ENCODE assay signal across 8 cellular contexts in the genomic region with DNA sequence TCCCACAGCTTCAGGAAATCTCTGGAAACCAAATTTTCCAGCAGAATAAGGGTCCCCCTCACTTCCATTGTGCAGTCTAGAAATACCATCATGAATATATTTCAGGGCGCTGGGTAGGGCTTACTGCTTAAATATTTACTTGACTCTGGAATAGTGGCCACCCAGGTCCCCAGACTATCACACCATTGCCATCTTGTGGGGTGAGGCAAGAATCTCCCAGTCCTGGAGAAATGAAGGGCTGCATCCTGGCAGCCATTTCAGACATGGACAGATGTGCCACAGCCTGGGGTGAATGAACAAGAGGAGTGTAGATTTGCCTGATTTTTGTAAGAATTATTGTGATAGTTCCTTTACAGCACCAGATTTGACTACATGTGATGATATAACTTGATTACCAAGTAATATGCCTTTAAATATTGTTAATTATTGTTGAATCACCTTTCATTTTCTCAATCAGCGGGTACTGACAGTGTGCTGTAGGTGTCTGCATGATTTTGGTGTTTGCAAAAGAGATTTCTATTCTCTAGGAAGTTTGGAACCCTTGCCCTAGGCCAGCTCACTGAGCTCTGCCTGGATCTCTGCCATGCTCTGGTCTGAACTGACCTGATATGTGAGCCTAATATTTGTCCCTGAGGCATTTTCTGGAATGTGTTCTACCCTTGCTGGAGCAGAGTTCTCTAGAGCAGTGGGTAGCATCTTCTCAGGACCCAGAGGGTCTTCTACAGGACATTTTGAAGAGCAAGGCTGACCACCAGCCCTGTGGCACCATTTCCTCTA.
DNase-seq lines count a peak whose midpoint lies in the region; ATAC-seq and TF ChIP-seq lines count a peak whose summit lies in the region.

No MANE protein-coding gene starts in this region.

- in situ Hi-C loops in astrocyte of the cerebellum (cut with HindIII; ENCODE audit: low sequenced_read_pairs), result no loop called here

- DNase-seq in ELR (ENCODE audit: low read depth), result peak; percentile 4
- peak; percentile 1 for DNase-seq in HT-29 (ENCODE audit: low spot score)
- DNase-seq in astrocyte of the cerebellum (ENCODE audit: low read depth), result no peak
- DNase-seq in medulla oblongata (ENCODE audit: extremely low spot score), result peak; percentile 70
- no peak for DNase-seq in SW 1271 (lab: John Stamatoyannopoulos, UW)
- DNase-seq in T-cell, result no peak

- H3K9me3 Mint-ChIP-seq in T-cell, result no peaks in the 10 kb centered on the region

- no peaks in the 10 kb centered on the region for H3K36me3 Mint-ChIP-seq in T-cell

- CTCF ChIA-PET in T-cell (lab: Charles Lee), result no interaction called here

- POLR2A ChIA-PET in T-cell (lab: Charles Lee), result interaction anchor here in 1 of 2 donors (0.8 kb wide), 1 partner anchor 29 kb away, joined by 3 read pairs; no protein-coding TSS in a partner anchor

- no peak overlapping the region for H3K4me3 ChIP-seq in astrocyte of the cerebellum (ENCODE audit: low read depth, low read length)

- peaks cover 0 to 5% (median 3%) of the 10 kb centered on the region in 3 donors for H3K4me1 Mint-ChIP-seq in T-cell

- no peak for ATAC-seq in HG02571 (IDR thresholded peaks at IDR 0.05; ENCODE audit: unreplicated experiment)
- no peak for ATAC-seq in T-cell (replicated peaks in 1 of 4)
- ATAC-seq in HG02763 (IDR thresholded peaks at IDR 0.05; ENCODE audit: unreplicated experiment), result no peak

- peak; percentile 36 for TF ChIP-seq CTCF in astrocyte of the cerebellum (IDR thresholded peaks at IDR 0.05; ENCODE audit: low read depth, low read length, missing control alignments)

- no peak overlapping the region for H3K4me3 Mint-ChIP-seq in T-cell

- no peaks in the 10 kb centered on the region for H3K27me3 Mint-ChIP-seq in T-cell

- no peak overlapping the region for H3K27ac Mint-ChIP-seq in T-cell

Comparison
In these comparisons a context has a peak if more than half of its experiments do, and no peak if none do; other contexts are left out.
1. DNase-seq: peak in ELR (single experiment), HT-29 (single experiment) and medulla oblongata (single experiment); none in astrocyte of the cerebellum (single experiment), SW 1271 (0 of 2) and T-cell (0 of 34).